8 cellular contexts compared by ENCODE assay signal in genomic region chr2:103161456-103162289, GRCh38.
DNase-seq lines count a peak whose midpoint lies in the region; ATAC-seq and TF ChIP-seq lines count a peak whose summit lies in the region.

No MANE protein-coding gene starts in this region.

- H3K4me3 Mint-ChIP-seq in natural killer cell, result no peak overlapping the region
- no peak overlapping the region for H3K4me3 Mint-ChIP-seq in natural killer cell treated with Interleukin-12 subunit alpha and Interleukin-12 subunit beta and Interleukin-15 and Interleukin-18, amount 100 ng/mL, for 72 hours
- H3K4me3 Mint-ChIP-seq in activated CD8-positive, alpha-beta T cell treated with anti-CD3 and anti-CD28 coated beads, Interleukin-2, amount 10 ng/mL, durations not matched to agents 7 days and 5 days, result no peak overlapping the region

- CTCF ChIA-PET in activated CD8-positive, alpha-beta T cell treated with anti-CD3 and anti-CD28 coated beads, Interleukin-2, amount 10 ng/mL, durations not matched to agents 7 days and 5 days (lab: Charles Lee), result interaction anchor here (0.7 to 2.6 kb wide), 11 partner anchors 9 to 1711 kb away, joined by 3 to 13 read pairs (median 5); no protein-coding TSS in a partner anchor

- H3K27me3 Mint-ChIP-seq in natural killer cell (ENCODE audit: low read depth in 2 of 2), result peaks cover 0 to 14% of the 10 kb centered on the region in 2 donors
- peaks cover 0 to 4% of the 10 kb centered on the region in 2 donors for H3K27me3 Mint-ChIP-seq in natural killer cell treated with Interleukin-12 subunit alpha and Interleukin-12 subunit beta and Interleukin-15 and Interleukin-18, amount 100 ng/mL, for 72 hours
- peaks cover 8% of the 10 kb centered on the region for H3K27me3 Mint-ChIP-seq in activated CD8-positive, alpha-beta T cell treated with anti-CD3 and anti-CD28 coated beads, Interleukin-2, amount 10 ng/mL, durations not matched to agents 7 days and 5 days (ENCODE audit: low read depth)

- DNase-seq in natural killer cell (no peak), NCI-H2107 treated with DMSO at 0.1 percent for 48 hours (lab: John Stamatoyannopoulos, UW; ENCODE audit: unreplicated experiment) (peak; percentile 64), iPS DF 19.7 (ENCODE audit: low read depth, low spot score) (peak; percentile 5), superior temporal gyrus (ENCODE audit: extremely low spot score) (peak; percentile 87)
- no peak for DNase-seq in natural killer cell treated with Interleukin-12 subunit alpha and Interleukin-12 subunit beta and Interleukin-15 and Interleukin-18, amount 100 ng/mL, for 72 hours (ENCODE audit: low spot score)
- DNase-seq in activated CD8-positive, alpha-beta T cell treated with anti-CD3 and anti-CD28 coated beads, Interleukin-2, amount 10 ng/mL, durations not matched to agents 7 days and 5 days, result peak; percentile 25

- peak in 1 of 3 donors; percentile 53 for ATAC-seq in natural killer cell
- ATAC-seq in natural killer cell treated with Interleukin-12 subunit alpha and Interleukin-12 subunit beta and Interleukin-15 and Interleukin-18, amount 100 ng/mL, for 72 hours, result no peak
- ATAC-seq in HG02763 (IDR thresholded peaks at IDR 0.05; ENCODE audit: unreplicated experiment), result peak; percentile 57
- ATAC-seq in activated CD8-positive, alpha-beta T cell treated with anti-CD3 and anti-CD28 coated beads, Interleukin-2, amount 10 ng/mL, durations not matched to agents 7 days and 5 days, result no peak
- no peak for ATAC-seq in GM21423 (IDR thresholded peaks at IDR 0.05; ENCODE audit: unreplicated experiment)

- H3K4me1 Mint-ChIP-seq in natural killer cell, result peaks cover 0 to 6% of the 10 kb centered on the region in 2 donors
- peaks cover 0 to 3% of the 10 kb centered on the region in 2 donors for H3K4me1 Mint-ChIP-seq in natural killer cell treated with Interleukin-12 subunit alpha and Interleukin-12 subunit beta and Interleukin-15 and Interleukin-18, amount 100 ng/mL, for 72 hours (ENCODE audit: low read depth in 2 of 2)
- no peaks in the 10 kb centered on the region for H3K4me1 Mint-ChIP-seq in activated CD8-positive, alpha-beta T cell treated with anti-CD3 and anti-CD28 coated beads, Interleukin-2, amount 10 ng/mL, durations not matched to agents 7 days and 5 days (ENCODE audit: low read depth)

- no peak overlapping the region for H3K27ac Mint-ChIP-seq in natural killer cell
- H3K27ac Mint-ChIP-seq in natural killer cell treated with Interleukin-12 subunit alpha and Interleukin-12 subunit beta and Interleukin-15 and Interleukin-18, amount 100 ng/mL, for 72 hours, result no peak overlapping the region
- no peak overlapping the region for H3K27ac Mint-ChIP-seq in activated CD8-positive, alpha-beta T cell treated with anti-CD3 and anti-CD28 coated beads, Interleukin-2, amount 10 ng/mL, durations not matched to agents 7 days and 5 days

- intact Hi-C loops in natural killer cell (cut with micrococcal nuclease), result loop anchor here (5.0 kb wide), 1 partner anchor 1686 kb away; no protein-coding TSS in a partner anchor

- TF ChIP-seq CTCF in natural killer cell (IDR thresholded peaks at IDR 0.05), result peak; percentile 55

- H3K36me3 Mint-ChIP-seq in natural killer cell, result no peaks in the 10 kb centered on the region
- H3K36me3 Mint-ChIP-seq in natural killer cell treated with Interleukin-12 subunit alpha and Interleukin-12 subunit beta and Interleukin-15 and Interleukin-18, amount 100 ng/mL, for 72 hours, result no peaks in the 10 kb centered on the region
- no peaks in the 10 kb centered on the region for H3K36me3 Mint-ChIP-seq in activated CD8-positive, alpha-beta T cell treated with anti-CD3 and anti-CD28 coated beads, Interleukin-2, amount 10 ng/mL, durations not matched to agents 7 days and 5 days (ENCODE audit: low read depth)

- H3K9me3 Mint-ChIP-seq in natural killer cell, result no peaks in the 10 kb centered on the region
- H3K9me3 Mint-ChIP-seq in natural killer cell treated with Interleukin-12 subunit alpha and Interleukin-12 subunit beta and Interleukin-15 and Interleukin-18, amount 100 ng/mL, for 72 hours, result no peaks in the 10 kb centered on the region
- H3K9me3 Mint-ChIP-seq in activated CD8-positive, alpha-beta T cell treated with anti-CD3 and anti-CD28 coated beads, Interleukin-2, amount 10 ng/mL, durations not matched to agents 7 days and 5 days (ENCODE audit: insufficient read depth), result no peaks in the 10 kb centered on the region

- POLR2A ChIA-PET in activated CD8-positive, alpha-beta T cell treated with anti-CD3 and anti-CD28 coated beads, Interleukin-2, amount 10 ng/mL, durations not matched to agents 7 days and 5 days (lab: Charles Lee), result no interaction called here

Comparison
In these comparisons a context has a peak if more than half of its experiments do, and no peak if none do; other contexts are left out.
1. DNase-seq: peak in NCI-H2107 treated with DMSO at 0.1 percent for 48 hours (single experiment), activated CD8-positive, alpha-beta T cell treated with anti-CD3 and anti-CD28 coated beads, Interleukin-2, amount 10 ng/mL, durations not matched to agents 7 days and 5 days (single experiment), iPS DF 19.7 (single experiment) and superior temporal gyrus (single experiment); none in natural killer cell (single experiment) and natural killer cell treated with Interleukin-12 subunit alpha and Interleukin-12 subunit beta and Interleukin-15 and Interleukin-18, amount 100 ng/mL, for 72 hours (single experiment).